Comparison of ENCODE assay signal across 25 cellular contexts in the genomic region with DNA sequence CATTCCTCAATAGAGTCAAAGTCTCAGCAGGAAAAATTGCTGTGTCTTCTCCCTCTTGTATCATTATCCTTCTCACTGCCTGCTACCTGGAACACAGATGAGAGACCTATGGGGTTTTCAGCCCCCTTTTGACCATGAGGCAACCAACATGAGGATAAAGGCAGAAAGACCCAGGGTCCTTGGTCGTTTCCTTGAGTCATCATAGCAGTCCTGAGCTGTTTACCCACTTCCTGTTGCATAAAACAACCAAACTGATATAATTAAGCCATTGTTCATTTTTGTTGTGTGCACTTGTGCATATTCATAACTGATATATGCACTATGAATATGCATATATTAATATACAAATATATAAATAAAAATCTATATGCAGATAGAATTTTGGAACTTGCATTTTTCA.
A peak's percentile ranks its signal among the peaks of the same experiment; 100 is the strongest.
DNase-seq lines count a peak whose midpoint lies in the region; ATAC-seq, FAIRE-seq and TF ChIP-seq lines count a peak whose summit lies in the region.
"Had no signal": no experiment of that assay in that cellular context is flagged by ENCODE, and none has a peak within 500 bp of the region (broad histone marks: within the 10 kb centered on the region; RNA-seq: fewer than 3 reads in every experiment).

No MANE protein-coding gene starts in this region.

- H3K9ac ChIP-seq in GM12878 (ENCODE audit: control insufficient read depth, insufficient read depth, low read length) (no peak overlapping the region), kidney (ENCODE audit: low read length in 2 of 2) (no peak overlapping the region)
- H3K9ac ChIP-seq: neural progenitor cell had no signal

- H3K9me3 ChIP-seq in GM12878 (replicated peaks; ENCODE audit: control insufficient read depth, insufficient read depth, low read length) (no peaks in the 10 kb centered on the region), kidney (ENCODE audit: control insufficient read depth in 1 of 2, low read length in 2 of 2) (no peaks in the 10 kb centered on the region)
- H3K9me3 ChIP-seq: heart left ventricle, right lobe of liver, thoracic aorta had no signal

- H2AFZ ChIP-seq in GM12878 (ENCODE audit: control insufficient read depth, low read depth, low read length), result no peak overlapping the region
- H2AFZ ChIP-seq: neural progenitor cell had no signal

- no peaks in the 10 kb centered on the region for H3K36me3 Mint-ChIP-seq in stimulated activated effector memory CD8-positive, alpha-beta T cell treated with anti-CD3 and anti-CD28 coated beads, Interleukin-12 subunit alpha, Interleukin-12 subunit beta, amount 100 ng/mL, for 72 hours
- H3K36me3 Mint-ChIP-seq: neural progenitor cell had no signal

- CTCF ChIA-PET in GM12878 (lab: Yijun Ruan, JAX), result no interaction called here

- TF ChIP-seq EP300 in GM12878 (IDR thresholded peaks at IDR 0.05; ENCODE audit: borderline replicate concordance in 1 of 2, control insufficient read depth in 1 of 2, low read depth in 2 of 2, low read length in 2 of 2), result no peak

- H3K27me3 ChIP-seq in HL-60 (ENCODE audit: insufficient read depth, poor library complexity, severe bottlenecking), result no peaks in the 10 kb centered on the region
- no peaks in the 10 kb centered on the region for H3K27me3 ChIP-seq in GM12878 (replicated peaks in 1 of 2; ENCODE audit: control insufficient read depth in 2 of 2, insufficient read depth in 2 of 2, low read length in 1 of 2)
- H3K27me3 ChIP-seq: brain microvascular endothelial cell, neural progenitor cell, right lobe of liver had no signal

- TF ChIP-seq RAD21 in GM12878 (IDR thresholded peaks at IDR 0.05; ENCODE audit: insufficient read depth, low read depth, low read length), result no peak

- FAIRE-seq in GM12878 (lab: Jason Lieb, UNC) (no peak), kidney (lab: Jason Lieb, UNC) (no peak)
- FAIRE-seq: D721Med had no signal

- no TSS peak for BruUV-seq in GM12878 (replicated peaks; lab: Mats Ljungman, UMichigan)

- H3K4me3 ChIP-seq in HL-60 (replicated peaks; ENCODE audit: insufficient read depth, low read length) (no peak overlapping the region), GM12878 (no peak overlapping the region), kidney (ENCODE audit: low read length in 2 of 2) (no peak overlapping the region)
- H3K4me3 ChIP-seq: heart left ventricle, neural progenitor cell, right lobe of liver, thoracic aorta had no signal

- intact Hi-C loops in GM12878 (cut with micrococcal nuclease; ENCODE audit: unreplicated experiment), result no loop called here
- intact Hi-C loops in kidney (cut with DNase I), result no loop called here

- H4K20me1 ChIP-seq in GM12878 (ENCODE audit: control insufficient read depth, insufficient read depth), result no peaks in the 10 kb centered on the region

- SMC1A ChIA-PET in GM12878 (lab: Charles Lee; ENCODE audit: uncharacterized antibody, unreplicated experiment), result no interaction called here

- no peaks in the 10 kb centered on the region for H3K4me1 ChIP-seq in GM12878 (ENCODE audit: control insufficient read depth, insufficient read depth, low read length)
- H3K4me1 ChIP-seq in kidney (ENCODE audit: control insufficient read depth in 1 of 2, insufficient read depth in 1 of 2, low read depth in 1 of 2, low read length in 2 of 2), result no peaks in the 10 kb centered on the region
- H3K4me1 ChIP-seq: heart left ventricle, right lobe of liver had no signal

- ATAC-seq in GM18870 (IDR thresholded peaks at IDR 0.05; ENCODE audit: unreplicated experiment) (peak; percentile 34), GM21825 (IDR thresholded peaks at IDR 0.05; ENCODE audit: unreplicated experiment) (peak; percentile 45), GM12878 (peak; percentile 57)
- ATAC-seq in stimulated activated effector memory CD8-positive, alpha-beta T cell treated with anti-CD3 and anti-CD28 coated beads, Interleukin-12 subunit alpha, Interleukin-12 subunit beta, amount 100 ng/mL, for 72 hours, result no peak
- ATAC-seq: heart left ventricle; right lobe of liver; SK-N-SH treated with all-trans-retinoic acid at 6 μM for 48 hours; stimulated activated naive CD8-positive, alpha-beta T cell treated with anti-CD3 and anti-CD28 coated beads, Interleukin-15, Interleukin-2, amounts not matched to agents 100 U/mL and 50 U/mL, for 24 hours had no signal

- DNase-seq in HL-60 (ENCODE audit: low read depth in 1 of 2, low spot score in 1 of 2), result peak in 1 of 2 experiments; percentile 26
- DNase-seq in GM12878 (ENCODE audit: low read depth, low spot score), result no peak
- DNase-seq in DMS153 treated with DMSO at 0.1 percent for 48 hours (lab: John Stamatoyannopoulos, UW; ENCODE audit: unreplicated experiment), result no peak
- no peak for DNase-seq in kidney
- DNase-seq in stimulated activated effector memory CD8-positive, alpha-beta T cell treated with anti-CD3 and anti-CD28 coated beads, Interleukin-12 subunit alpha, Interleukin-12 subunit beta, amount 100 ng/mL, for 72 hours (ENCODE audit: low spot score in 2 of 2), result no peak
- DNase-seq: activated CD4-positive, alpha-beta T cell treated with anti-CD3 and anti-CD28 coated beads, Interleukin-2, amount 10 ng/mL, durations not matched to agents 24 days and 14 days; activated naive CD4-positive, alpha-beta T cell treated with anti-CD3 and anti-CD28 coated beads for 36 hours; brain microvascular endothelial cell; EL; GOT3; heart left ventricle; KBM-7; MM.1S; NCI-H2171 treated with DMSO at 0.1 percent for 48 hours; NCI-H524 treated with DMSO at 0.1 percent for 48 hours; posterior cingulate gyrus; right lobe of liver; stimulated activated naive CD8-positive, alpha-beta T cell treated with anti-CD3 and anti-CD28 coated beads, Interleukin-15, Interleukin-2, amounts not matched to agents 100 U/mL and 50 U/mL, for 24 hours; WERI-Rb-1 had no signal

- WGBS in GM12878 (ENCODE audit: insufficient coverage, insufficient replicate concordance, low lambda C conversion rate, missing lambda C conversion rate), result 0% methylated on average over 1 of the region's 1 CpG

- no peaks in the 10 kb centered on the region for H3K36me3 ChIP-seq in GM12878 (ENCODE audit: control insufficient read depth in 2 of 2, insufficient read depth in 2 of 2, low read length in 1 of 2)
- H3K36me3 ChIP-seq in kidney (ENCODE audit: control insufficient read depth in 1 of 2, insufficient read depth in 2 of 2, low read length in 2 of 2), result no peaks in the 10 kb centered on the region
- H3K36me3 ChIP-seq: brain microvascular endothelial cell, heart left ventricle, neural progenitor cell, right lobe of liver, thoracic aorta, WERI-Rb-1 had no signal

- no peaks in the 10 kb centered on the region for H3K9me3 Mint-ChIP-seq in stimulated activated effector memory CD8-positive, alpha-beta T cell treated with anti-CD3 and anti-CD28 coated beads, Interleukin-12 subunit alpha, Interleukin-12 subunit beta, amount 100 ng/mL, for 72 hours
- H3K9me3 Mint-ChIP-seq: activated CD4-positive, alpha-beta T cell treated with anti-CD3 and anti-CD28 coated beads, Interleukin-2, amount 10 ng/mL, durations not matched to agents 24 days and 14 days; neural progenitor cell had no signal

- no peak for TF ChIP-seq POLR2A in GM12878 (IDR thresholded peaks at IDR 0.05; ENCODE audit: low read depth, low read length)

- H3K4me2 ChIP-seq in GM12878 (ENCODE audit: control insufficient read depth, insufficient read depth), result 0 out of 2 replicates have a peak overlapping the region, but pooled peaks have one; percentile 3
- H3K4me2 ChIP-seq: neural progenitor cell had no signal

- H3K27ac ChIP-seq in HL-60 (replicated peaks) (peak overlapping the region; percentile 59), GM12878 (ENCODE audit: control insufficient read depth, insufficient read depth) (no peak overlapping the region), kidney (ENCODE audit: low read depth in 2 of 2, low read length in 2 of 2) (no peak overlapping the region)
- H3K27ac ChIP-seq: brain microvascular endothelial cell, heart left ventricle, neural progenitor cell, right lobe of liver, thoracic aorta, WERI-Rb-1 had no signal

- POLR2A ChIA-PET in GM12878 (lab: Charles Lee), result no interaction called here

- no peak overlapping the region for H3K4me3 Mint-ChIP-seq in stimulated activated effector memory CD8-positive, alpha-beta T cell treated with anti-CD3 and anti-CD28 coated beads, Interleukin-12 subunit alpha, Interleukin-12 subunit beta, amount 100 ng/mL, for 72 hours
- H3K4me3 Mint-ChIP-seq: activated CD4-positive, alpha-beta T cell treated with anti-CD3 and anti-CD28 coated beads, Interleukin-2, amount 10 ng/mL, durations not matched to agents 24 days and 14 days; activated naive CD4-positive, alpha-beta T cell treated with anti-CD3 and anti-CD28 coated beads for 36 hours; neural progenitor cell had no signal

- RAD21 ChIA-PET in GM12878 (lab: Charles Lee; ENCODE audit: unreplicated experiment), result no interaction called here

- in situ Hi-C loops in GM12878 (cut with MboI), result no loop called here

- no peak overlapping the region for H3K27ac Mint-ChIP-seq in stimulated activated effector memory CD8-positive, alpha-beta T cell treated with anti-CD3 and anti-CD28 coated beads, Interleukin-12 subunit alpha, Interleukin-12 subunit beta, amount 100 ng/mL, for 72 hours
- H3K27ac Mint-ChIP-seq: activated CD4-positive, alpha-beta T cell treated with anti-CD3 and anti-CD28 coated beads, Interleukin-2, amount 10 ng/mL, durations not matched to agents 24 days and 14 days; activated naive CD4-positive, alpha-beta T cell treated with anti-CD3 and anti-CD28 coated beads for 36 hours; neural progenitor cell had no signal

- TF ChIP-seq CTCF in HL-60 (IDR thresholded peaks at IDR 0.05; ENCODE audit: insufficient read depth, low read length), result no peak
- no peak for TF ChIP-seq CTCF in GM12878 (IDR thresholded peaks at IDR 0.05 in 2 of 3, conservative IDR thresholded peaks at IDR 0.05 in 1 of 3; ENCODE audit: control insufficient read depth in 2 of 3, extremely low read depth in 1 of 3, insufficient read depth in 1 of 3, low read depth in 3 of 3, low read length in 3 of 3)
- no peak for TF ChIP-seq CTCF in kidney (IDR thresholded peaks at IDR 0.05; ENCODE audit: borderline replicate concordance, extremely low read depth, insufficient read depth)

- no peaks in the 10 kb centered on the region for H3K79me2 ChIP-seq in GM12878 (ENCODE audit: control insufficient read depth, insufficient read depth, low read length)

- no peaks in the 10 kb centered on the region for H3K4me1 Mint-ChIP-seq in stimulated activated effector memory CD8-positive, alpha-beta T cell treated with anti-CD3 and anti-CD28 coated beads, Interleukin-12 subunit alpha, Interleukin-12 subunit beta, amount 100 ng/mL, for 72 hours
- H3K4me1 Mint-ChIP-seq: activated CD4-positive, alpha-beta T cell treated with anti-CD3 and anti-CD28 coated beads, Interleukin-2, amount 10 ng/mL, durations not matched to agents 24 days and 14 days had no signal

TF ChIP-seq in GM12878, 131 proteins besides CTCF, POLR2A, EP300 and RAD21 (continues in another document):
- no peak for TF ChIP-seq NR2C2 (IDR thresholded peaks at IDR 0.05; ENCODE audit: borderline replicate concordance, control insufficient read depth, insufficient read length, low read depth)
- no peak for TF ChIP-seq TAF1 (IDR thresholded peaks at IDR 0.05; ENCODE audit: borderline replicate concordance, low read depth, low read length)
